ENCODE assay signal across 13 cellular contexts in the genomic region with DNA sequence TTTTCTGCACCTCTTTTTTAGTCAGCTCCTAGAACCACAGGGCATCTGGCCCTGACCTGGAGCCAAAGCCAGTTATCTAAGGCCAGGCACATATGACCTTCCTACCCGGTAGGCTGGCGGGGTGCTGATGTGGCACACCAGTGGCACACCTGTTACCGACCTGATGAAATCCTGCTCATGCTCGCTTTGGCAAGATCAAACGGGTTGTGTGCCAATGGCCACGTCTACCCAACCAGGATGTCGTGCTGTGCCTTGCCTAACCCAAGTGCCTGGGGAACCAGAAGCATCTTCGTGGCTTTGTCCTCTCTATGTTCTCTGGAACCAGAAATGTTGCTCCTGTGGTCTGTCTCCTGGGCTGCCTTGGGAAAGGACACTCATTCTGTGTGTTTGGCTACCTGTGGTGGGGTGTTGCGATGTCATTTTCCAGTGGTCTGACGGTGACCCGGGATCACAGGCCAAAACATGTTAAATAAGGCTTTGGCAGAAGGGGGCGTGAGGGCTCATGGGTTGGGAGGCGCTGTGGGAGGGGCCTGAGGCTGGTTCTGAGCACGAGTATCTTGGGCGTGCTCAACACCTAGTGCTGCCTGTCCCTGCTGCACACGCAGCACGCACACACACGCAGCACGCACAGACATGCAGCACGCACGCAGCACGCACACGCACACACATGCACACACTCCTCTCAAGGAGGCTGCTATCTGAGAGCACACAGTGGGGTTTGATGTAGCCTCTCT. TPM values are rescaled to one million over a fixed set of nuclear protein-coding genes. Genes with fewer than 3 reads are reported as not detected.
A peak's percentile ranks its signal among the peaks of the same experiment; 100 is the strongest.
DNase-seq lines count a peak whose midpoint lies in the region; ATAC-seq and TF ChIP-seq lines count a peak whose summit lies in the region.
"Had no signal": no experiment of that assay in that cellular context is flagged by ENCODE, and none has a peak within 500 bp of the region (broad histone marks: within the 10 kb centered on the region; RNA-seq: fewer than 3 reads in every experiment).

No MANE protein-coding gene starts in this region.

- DNase-seq in DND-41, result peak; percentile 5
- peak; percentile 3 for DNase-seq in Jurkat, Clone E6-1 (ENCODE audit: low read depth, low spot score)
- DNase-seq in epithelial cell of prostate (ENCODE audit: low read depth, low spot score), result peak; percentile 3
- DNase-seq in neuronal stem cell (ENCODE audit: low spot score), result no peak
- DNase-seq in EL, result no peak
- DNase-seq: CD8-positive, alpha-beta memory T cell; effector CD4-positive, alpha-beta T cell; NCI-H1092 treated with DMSO at 0.1 percent for 48 hours; T1000 had no signal

- H3K4me3 ChIP-seq in DND-41 (ENCODE audit: low read depth in 1 of 2, low read length in 2 of 2), result no peak overlapping the region
- no peak overlapping the region for H3K4me3 ChIP-seq in Jurkat, Clone E6-1 (ENCODE audit: low read length)
- peak overlapping the region in 1 of 2 donors; percentile 16 for H3K4me3 ChIP-seq in neuronal stem cell (ENCODE audit: low read length in 2 of 2)
- H3K4me3 ChIP-seq: adrenal gland had no signal

- H3K14ac ChIP-seq in neuronal stem cell (ENCODE audit: low read length), result no peak overlapping the region

- H3K4me1 ChIP-seq in DND-41 (ENCODE audit: insufficient read depth, low read length) (no peaks in the 10 kb centered on the region), neuronal stem cell (ENCODE audit: control insufficient read depth in 2 of 2, insufficient read depth in 1 of 2, low read depth in 1 of 2, low read length in 2 of 2) (no peaks in the 10 kb centered on the region)
- H3K4me1 ChIP-seq: adrenal gland had no signal

- H4K91ac ChIP-seq in neuronal stem cell (ENCODE audit: low read depth, low read length, poor library complexity), result no peak overlapping the region

- ATAC-seq in DND-41 (ENCODE audit: insufficient read depth, low read depth) (no peak), HG03432 (IDR thresholded peaks at IDR 0.05; ENCODE audit: unreplicated experiment) (no peak), HG02678 (IDR thresholded peaks at IDR 0.05; ENCODE audit: unreplicated experiment) (no peak), GM18907 (IDR thresholded peaks at IDR 0.05; ENCODE audit: unreplicated experiment) (no peak)

- WGBS in neuronal stem cell (ENCODE audit: extremely low coverage in 2 of 2, insufficient read length in 2 of 2, insufficient replicate concordance in 1 of 2), 2 donors, result no CpG with 5 or more reads among the region's 23 CpGs

- no peak overlapping the region for H3K18ac ChIP-seq in neuronal stem cell (ENCODE audit: low read length)

- no peak overlapping the region for H2BK5ac ChIP-seq in neuronal stem cell (ENCODE audit: low read length)

- H3K4me2 ChIP-seq in DND-41 (ENCODE audit: insufficient read depth, low read length) (no peak overlapping the region), neuronal stem cell (ENCODE audit: insufficient read depth, low read length, poor library complexity, severe bottlenecking) (no peak overlapping the region)

- no peak overlapping the region for H2BK15ac ChIP-seq in neuronal stem cell (ENCODE audit: low read length)

- no peak overlapping the region for H3K9ac ChIP-seq in DND-41 (ENCODE audit: low read depth, low read length)
- no peak overlapping the region for H3K9ac ChIP-seq in neuronal stem cell (ENCODE audit: low read depth, low read length, poor library complexity)

- H3K79me2 ChIP-seq in DND-41 (ENCODE audit: insufficient read depth, low read length), result no peaks in the 10 kb centered on the region

- H3K9me3 ChIP-seq in DND-41 (ENCODE audit: insufficient read depth, low read length, severe bottlenecking) (no peaks in the 10 kb centered on the region), neuronal stem cell (replicated peaks in 1 of 2; ENCODE audit: control insufficient read depth in 2 of 2, insufficient read depth in 1 of 2, low read depth in 1 of 2, low read length in 2 of 2) (no peaks in the 10 kb centered on the region)
- H3K9me3 ChIP-seq: adrenal gland had no signal

- H3K27ac ChIP-seq in DND-41 (ENCODE audit: low read length) (no peak overlapping the region), epithelial cell of prostate (no peak overlapping the region), neuronal stem cell (replicated peaks; ENCODE audit: low read length) (no peak overlapping the region)
- H3K27ac ChIP-seq: adrenal gland had no signal

- H3K4ac ChIP-seq in neuronal stem cell (ENCODE audit: low read length), result no peak overlapping the region

- H3K79me1 ChIP-seq in neuronal stem cell (ENCODE audit: low read depth, low read length), result peaks cover 6% of the 10 kb centered on the region

- H2AK5ac ChIP-seq in neuronal stem cell (ENCODE audit: low read depth, low read length), result no peak overlapping the region

- H2BK120ac ChIP-seq in neuronal stem cell (ENCODE audit: low read depth, low read length), result no peak overlapping the region

- no peaks in the 10 kb centered on the region for H3K27me3 ChIP-seq in DND-41 (ENCODE audit: insufficient read depth, low read length, poor library complexity)
- no peaks in the 10 kb centered on the region for H3K27me3 ChIP-seq in neuronal stem cell (ENCODE audit: control insufficient read depth in 3 of 3, insufficient read depth in 3 of 3, low read depth in 1 of 3, low read length in 3 of 3)
- H3K27me3 ChIP-seq: adrenal gland had no signal

- H3K36me3 ChIP-seq in DND-41 (ENCODE audit: insufficient read depth, low read length), result peaks cover 85% of the 10 kb centered on the region
- H3K36me3 ChIP-seq in neuronal stem cell (replicated peaks in 1 of 2; ENCODE audit: control insufficient read depth in 2 of 2, insufficient read depth in 2 of 2, low read length in 2 of 2), result peaks cover 46 to 95% of the 10 kb centered on the region in 2 donors

- H2AFZ ChIP-seq in DND-41 (ENCODE audit: low read depth, low read length) (no peak overlapping the region), neuronal stem cell (ENCODE audit: low read length) (no peak overlapping the region)

- H4K20me1 ChIP-seq in DND-41 (ENCODE audit: insufficient read depth, low read length), result peaks cover 13% of the 10 kb centered on the region

- H4K8ac ChIP-seq in neuronal stem cell (ENCODE audit: low read depth, low read length), result no peak overlapping the region

- no peak overlapping the region for H2BK12ac ChIP-seq in neuronal stem cell (ENCODE audit: low read length)

- peak overlapping the region; percentile 32 for H3K23ac ChIP-seq in neuronal stem cell (ENCODE audit: low read depth, low read length, poor library complexity)

- TF ChIP-seq CTCF in DND-41 (IDR thresholded peaks at IDR 0.05; ENCODE audit: borderline replicate concordance, extremely low read depth, low read length, poor library complexity, severe bottlenecking), result no peak

RNA-seq across cellular contexts. Expression of gene CCNK, which starts 27.9 kb away (rescaled TPM):
- 55.6 TPM for polyA plus RNA-seq in Jurkat, Clone E6-1 (2012; ENCODE audit: insufficient read depth, insufficient read length)
- polyA plus RNA-seq in neuronal stem cell (2013, experiment 1 of 2), result 65.7 TPM
- 63.4 TPM for polyA plus RNA-seq in neuronal stem cell (2013, experiment 2 of 2)

RNA-seq across cellular contexts. Expression of gene SETD3, which starts 28.4 kb away (rescaled TPM):
- 46.7 TPM for polyA plus RNA-seq in Jurkat, Clone E6-1 (2012; ENCODE audit: insufficient read depth, insufficient read length)
- 31.6 TPM for polyA plus RNA-seq in neuronal stem cell (2013, experiment 1 of 2)
- polyA plus RNA-seq in neuronal stem cell (2013, experiment 2 of 2), result 33.6 TPM

Comparison
In these comparisons a context has a peak if more than half of its experiments do, and no peak if none do; other contexts are left out.
1. DNase-seq: peak in DND-41 (single experiment), Jurkat, Clone E6-1 (single experiment) and epithelial cell of prostate (single experiment); none in neuronal stem cell (single experiment) and EL (single experiment).